In genomic region chr6:18141805-18142590, GRCh38 we compare ENCODE assay signal across 19 cellular contexts. TPM values are rescaled to one million over a fixed set of nuclear protein-coding genes. Genes with fewer than 3 reads are reported as not detected.
A peak's percentile ranks its signal among the peaks of the same experiment; 100 is the strongest.
DNase-seq lines count a peak whose midpoint lies in the region; ATAC-seq lines count a peak whose summit lies in the region.
"Had no signal": no experiment of that assay in that cellular context is flagged by ENCODE, and none has a peak within 500 bp of the region (broad histone marks: within the 10 kb centered on the region; RNA-seq: fewer than 3 reads in every experiment).

No MANE protein-coding gene starts in this region.

- DNase-seq in DMS153 treated with DMSO at 0.1 percent for 48 hours (lab: John Stamatoyannopoulos, UW; ENCODE audit: unreplicated experiment), result peak; percentile 72
- peak; percentile 46 to 78 (median 49) for DNase-seq in NCI-H1417 (lab: John Stamatoyannopoulos, UW)
- DNase-seq in NCI-H526 treated with DMSO at 0.1 percent for 48 hours (lab: John Stamatoyannopoulos, UW), result peak; percentile 91
- no peak for DNase-seq in left colon
- DNase-seq in SJCRH30, result no peak
- no peak for DNase-seq in stimulated activated CD4-positive, alpha-beta T cell treated with anti-CD3 and anti-CD28 coated beads, Interleukin-2, amount 100 ng/mL, for 24 hours
- DNase-seq: activated CD4-positive, CD25-positive, alpha-beta regulatory T cell treated with anti-CD3 and anti-CD28 coated beads, Interleukin-2, amount 50 U/mL, for 72 hours; activated effector memory CD4-positive, alpha-beta T cell treated with Interleukin-2 at 50 U/mL for 16 hours; amniotic stem cell; caudate nucleus; effector memory CD4-positive, alpha-beta T cell; HCEC 1CT; head of caudate nucleus; naive thymus-derived CD8-positive, alpha-beta T cell; NCI-H226; OCI-M1; stimulated activated CD4-positive, alpha-beta T cell treated with anti-CD3 and anti-CD28 coated beads, Interleukin-2, amount 100 ng/mL, for 48 hours had no signal

- no peaks in the 10 kb centered on the region for H3K27me3 ChIP-seq in SJCRH30

- no peak overlapping the region for H3K27ac ChIP-seq in SJCRH30

- H3K4me1 ChIP-seq in SJCRH30, result no peaks in the 10 kb centered on the region

- ATAC-seq in left colon, result peak; percentile 78
- ATAC-seq in HG03139 (IDR thresholded peaks at IDR 0.05; ENCODE audit: unreplicated experiment), result no peak
- no peak for ATAC-seq in GM21737 (IDR thresholded peaks at IDR 0.05; ENCODE audit: unreplicated experiment)
- ATAC-seq: naive thymus-derived CD8-positive, alpha-beta T cell had no signal

- no peaks in the 10 kb centered on the region for H3K9me3 ChIP-seq in SJCRH30 (replicated peaks)

- intact Hi-C loops in left colon (cut with DNase I, micrococcal nuclease), result no loop called here

- no peaks in the 10 kb centered on the region for H3K36me3 ChIP-seq in SJCRH30

- no peak overlapping the region for H3K4me3 ChIP-seq in SJCRH30

RNA-seq across cellular contexts. Expression of gene TPMT, which starts 12.9 kb away (rescaled TPM):
- total RNA-seq in left colon, result 10 to 100 TPM; 53.4 to 60.0 TPM
- total RNA-seq in SJCRH30 (2014; rRNA removed; shearing (Covaris generic)), result 8.1 and 9.6 TPM in 2 replicates

RNA-seq across cellular contexts. Expression of gene KDM1B, which starts 13.2 kb away (rescaled TPM):
- 10 to 100 TPM; 33.7 to 38.3 TPM for total RNA-seq in left colon
- 6.9 and 7.2 TPM in 2 replicates for total RNA-seq in SJCRH30 (2014; rRNA removed; shearing (Covaris generic))

RNA-seq across cellular contexts. Expression of gene NHLRC1, which starts 19.5 kb away (rescaled TPM):
- 1 to 10 TPM; 2.3 TPM for total RNA-seq in left colon
- not detected in 2 replicates for total RNA-seq in SJCRH30 (2014; rRNA removed; shearing (Covaris generic))

Comparison
In these comparisons a context has a peak if more than half of its experiments do, and no peak if none do; other contexts are left out.
1. DNase-seq: peak in DMS153 treated with DMSO at 0.1 percent for 48 hours (single experiment), NCI-H1417 (3 of 3) and NCI-H526 treated with DMSO at 0.1 percent for 48 hours (single experiment); none in left colon (0 of 2), SJCRH30 (0 of 2) and stimulated activated CD4-positive, alpha-beta T cell treated with anti-CD3 and anti-CD28 coated beads, Interleukin-2, amount 100 ng/mL, for 24 hours (0 of 2).